Comparison of ENCODE assay signal across 1 cellular context in genomic region chr2:18949871-18950597, GRCh38.
A peak's percentile ranks its signal among the peaks of the same experiment; 100 is the strongest.
TF ChIP-seq lines count a peak whose summit lies in the region.

No MANE protein-coding gene starts in this region.

TF ChIP-seq in SK-N-SH, 30 proteins besides CTCF, POLR2A, EP300 and RAD21 (continued from another document):
- TF ChIP-seq, protein P1, sequence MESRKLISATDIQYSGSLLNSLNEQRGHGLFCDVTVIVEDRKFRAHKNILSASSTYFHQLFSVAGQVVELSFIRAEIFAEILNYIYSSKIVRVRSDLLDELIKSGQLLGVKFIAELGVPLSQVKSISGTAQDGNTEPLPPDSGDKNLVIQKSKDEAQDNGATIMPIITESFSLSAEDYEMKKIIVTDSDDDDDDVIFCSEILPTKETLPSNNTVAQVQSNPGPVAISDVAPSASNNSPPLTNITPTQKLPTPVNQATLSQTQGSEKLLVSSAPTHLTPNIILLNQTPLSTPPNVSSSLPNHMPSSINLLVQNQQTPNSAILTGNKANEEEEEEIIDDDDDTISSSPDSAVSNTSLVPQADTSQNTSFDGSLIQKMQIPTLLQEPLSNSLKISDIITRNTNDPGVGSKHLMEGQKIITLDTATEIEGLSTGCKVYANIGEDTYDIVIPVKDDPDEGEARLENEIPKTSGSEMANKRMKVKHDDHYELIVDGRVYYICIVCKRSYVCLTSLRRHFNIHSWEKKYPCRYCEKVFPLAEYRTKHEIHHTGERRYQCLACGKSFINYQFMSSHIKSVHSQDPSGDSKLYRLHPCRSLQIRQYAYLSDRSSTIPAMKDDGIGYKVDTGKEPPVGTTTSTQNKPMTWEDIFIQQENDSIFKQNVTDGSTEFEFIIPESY (IDR thresholded peaks at IDR 0.05; ENCODE audit: borderline replicate concordance, low read depth): no peak
- no peak for TF ChIP-seq RCOR1 (IDR thresholded peaks at IDR 0.05; ENCODE audit: low read length)
- peak; percentile 14; the same call in 1 of the 2 replicates for TF ChIP-seq FOSL2 (IDR thresholded peaks at IDR 0.05; ENCODE audit: borderline replicate concordance, low read depth)
- no peak for TF ChIP-seq CHD2 (IDR thresholded peaks at IDR 0.05; ENCODE audit: low read length, partially characterized antibody)
- TF ChIP-seq PBX3 (IDR thresholded peaks at IDR 0.05): peak; percentile 82
- TF ChIP-seq POLR2AphosphoS5 (IDR thresholded peaks at IDR 0.05; ENCODE audit: low read depth, low read length): peak; percentile 19; the same call in 1 of the 2 replicates
- TF ChIP-seq TEAD4 (IDR thresholded peaks at IDR 0.05; ENCODE audit: borderline replicate concordance, insufficient read depth): peak; percentile 60; the same call in 1 of the 2 replicates
